ENCODE assay signal across 1 cellular context in genomic region chr16:4371481-4372314, GRCh38.
A peak's percentile ranks its signal among the peaks of the same experiment; 100 is the strongest.
TF ChIP-seq lines count a peak whose summit lies in the region.

VASN (plus strand) TSS chr16:4371848; CDS start chr16:4380878, 9,030 bp downstream.

TF ChIP-seq in HepG2, 621 proteins besides CTCF, POLR2A, EP300 and RAD21 (continued from another document and continues in another):
- TF ChIP-seq ZBTB34 (CRISPR knock-in tag; IDR thresholded peaks at IDR 0.05) (no peak), AGO2 (optimal IDR thresholded peaks at IDR 0.05; ENCODE audit: low read depth, low read length) (peak; percentile 60), CHCHD3 (CRISPR knock-in tag; IDR thresholded peaks at IDR 0.05) (peak; percentile 55; the same call in 1 of the 2 replicates), SP1 (IDR thresholded peaks at IDR 0.05) (no peak), SP1 (CRISPR knock-in tag; IDR thresholded peaks at IDR 0.05) (peak; percentile 93), UBTF (CRISPR knock-in tag; IDR thresholded peaks at IDR 0.05) (peak; percentile 5; the same call in 1 of the 2 replicates), HOXA5 (CRISPR knock-in tag; IDR thresholded peaks at IDR 0.05) (peak; percentile 84; the same call in 1 of the 2 replicates), ZNF709 (CRISPR knock-in tag; IDR thresholded peaks at IDR 0.05) (0 out of 2 replicates have a peak, but pooled peaks have one; percentile 68), MYNN (CRISPR knock-in tag; IDR thresholded peaks at IDR 0.05; ENCODE audit: low read depth) (no peak), ZNF513 (CRISPR knock-in tag; conservative IDR thresholded peaks at IDR 0.05) (no peak), ZBTB40 (IDR thresholded peaks at IDR 0.05) (no peak), ZBTB40 (CRISPR knock-in tag; IDR thresholded peaks at IDR 0.05) (peak; percentile 49; the same call in 1 of the 2 replicates), ZNF550 (CRISPR knock-in tag; IDR thresholded peaks at IDR 0.05; ENCODE audit: borderline replicate concordance) (no peak), HNF1B (CRISPR knock-in tag; IDR thresholded peaks at IDR 0.05) (0 out of 2 replicates have a peak, but pooled peaks have one; percentile 47), NONO (IDR thresholded peaks at IDR 0.05) (no peak), NONO (CRISPR knock-in tag; conservative IDR thresholded peaks at IDR 0.05) (peak; percentile 54; the same call in 1 of the 2 replicates), MXD1 (CRISPR knock-in tag; IDR thresholded peaks at IDR 0.05) (peak; percentile 76), TFAP4 (IDR thresholded peaks at IDR 0.05; ENCODE audit: borderline replicate concordance, low read depth) (peak; percentile 30; the same call in 1 of the 2 replicates), DNMT1 (CRISPR knock-in tag; IDR thresholded peaks at IDR 0.05) (0 out of 2 replicates have a peak, but pooled peaks have one; percentile 49), FOXO1 (CRISPR knock-in tag; IDR thresholded peaks at IDR 0.05) (peak; percentile 53), ZNF407 (CRISPR knock-in tag; IDR thresholded peaks at IDR 0.05; ENCODE audit: not compliant biosample characterization) (no peak)
